In genomic region chr4:53366301-53366716, GRCh38 we compare ENCODE assay signal across 8 cellular contexts. TPM values are rescaled to one million over a fixed set of nuclear protein-coding genes. Genes with fewer than 3 reads are reported as not detected.
DNase-seq lines count a peak whose midpoint lies in the region; ATAC-seq, FAIRE-seq and TF ChIP-seq lines count a peak whose summit lies in the region.

No MANE protein-coding gene starts in this region.

- H3K79me2 ChIP-seq in keratinocyte (ENCODE audit: control insufficient read depth, insufficient read depth, low read length) = peaks cover 30% of the 10 kb centered on the region

- H3K36me3 Mint-ChIP-seq in activated B cell treated with CpG ODN at 0.5 μM for 24 hours (ENCODE audit: low read depth) = peaks cover 12% of the 10 kb centered on the region

- H3K4me1 ChIP-seq in keratinocyte (ENCODE audit: control insufficient read depth, extremely low read depth, insufficient read depth, low read length) (peaks cover 13% of the 10 kb centered on the region), tibial nerve (peaks cover 0 to 46% (median 20%) of the 10 kb centered on the region in 4 donors)

- TF ChIP-seq POLR2A in tibial nerve (IDR thresholded peaks at IDR 0.05) = no peak

- dilution Hi-C loops in keratinocyte (cut with MboI; ENCODE audit: extremely low pct_ligation_motif_present, low sequenced_read_pairs) = no loop called here

- intact Hi-C loops in activated B cell treated with CpG ODN at 0.5 μM for 24 hours (cut with micrococcal nuclease) = loop anchor here (1.0 to 10.0 kb wide), 6 partner anchors 11 to 1524 kb away; partner anchors contain the start of genes CHIC2, DCUN1D4, FIP1L1 and RASL11B

- H3K27me3 Mint-ChIP-seq in activated B cell treated with CpG ODN at 0.5 μM for 24 hours = peaks cover 17% of the 10 kb centered on the region

- H3K4me3 ChIP-seq in AG10803 (ENCODE audit: low read length) (peak overlapping the region; percentile 95), keratinocyte (ENCODE audit: control insufficient read depth in 2 of 3, extremely low read depth in 1 of 3, insufficient read depth in 2 of 3, low read depth in 1 of 3, low read length in 3 of 3) (peak overlapping the region; percentile 63 to 92 (median 75)), tibial nerve (peak overlapping the region; percentile 75 to 93 (median 84))

- H3K4me3 Mint-ChIP-seq in activated B cell treated with CpG ODN at 0.5 μM for 24 hours = peak overlapping the region; percentile 95

- 13 to 20% methylated on average over 8 of the region's 8 CpGs for WGBS in tibial nerve, 2 donors

- no peaks in the 10 kb centered on the region for H3K9me3 Mint-ChIP-seq in activated B cell treated with CpG ODN at 0.5 μM for 24 hours

- peaks cover 43% of the 10 kb centered on the region for H3K4me1 Mint-ChIP-seq in activated B cell treated with CpG ODN at 0.5 μM for 24 hours

- H3K27ac ChIP-seq in keratinocyte (ENCODE audit: control insufficient read depth, insufficient read depth, low read length) (peak overlapping the region; percentile 47), tibial nerve (peak overlapping the region in 3 of 4 donors; percentile 56 to 82 (median 76))

- H4K20me1 ChIP-seq in keratinocyte (ENCODE audit: control insufficient read depth, extremely low read depth, insufficient read depth, low read length) = no peaks in the 10 kb centered on the region

- H3K27me3 ChIP-seq in keratinocyte (ENCODE audit: control insufficient read depth, extremely low read depth, insufficient read depth, low read length) = no peaks in the 10 kb centered on the region
- peaks cover 0 to 20% of the 10 kb centered on the region in 2 donors for H3K27me3 ChIP-seq in tibial nerve

- ATAC-seq in GM21786 (IDR thresholded peaks at IDR 0.05; ENCODE audit: unreplicated experiment) = peak; percentile 6
- peak; percentile 23 for ATAC-seq in activated B cell treated with CpG ODN at 0.5 μM for 24 hours (ENCODE audit: low read depth)

- no peaks in the 10 kb centered on the region for H3K9me1 ChIP-seq in keratinocyte (ENCODE audit: control insufficient read depth, extremely low read depth, insufficient read depth, low read length)

- POLR2A ChIA-PET in activated B cell treated with CpG ODN at 0.5 μM for 24 hours (lab: Charles Lee) = interaction anchor here (1.2 to 1.9 kb wide), 3 partner anchors 10 to 16 kb away, joined by 3 to 19 read pairs (median 7); partner anchors contain the start of gene FIP1L1

- peak in 1 of 2 donors; percentile 0 for TF ChIP-seq EP300 in tibial nerve (IDR thresholded peaks at IDR 0.05)

- CTCF ChIA-PET in activated B cell treated with CpG ODN at 0.5 μM for 24 hours (lab: Charles Lee) = no interaction called here

- peak overlapping the region; percentile 95 for H3K4me2 ChIP-seq in keratinocyte (ENCODE audit: control insufficient read depth, extremely low read depth, insufficient read depth, low read depth, low read length)

- H3K27ac Mint-ChIP-seq in activated B cell treated with CpG ODN at 0.5 μM for 24 hours = peak overlapping the region; percentile 93

- H3K36me3 ChIP-seq in keratinocyte (ENCODE audit: control insufficient read depth in 2 of 2, extremely low read depth in 1 of 2, insufficient read depth in 2 of 2, low read length in 2 of 2) (no peaks in the 10 kb centered on the region), tibial nerve (no peaks in the 10 kb centered on the region)

- peak overlapping the region; percentile 60 for H3K9ac ChIP-seq in keratinocyte (ENCODE audit: control insufficient read depth, extremely low read depth, insufficient read depth, low read length)

- H3K9me3 ChIP-seq in keratinocyte (ENCODE audit: control insufficient read depth, low read depth, low read length) (no peaks in the 10 kb centered on the region), tibial nerve (no peaks in the 10 kb centered on the region)

- H2AFZ ChIP-seq in keratinocyte (ENCODE audit: control insufficient read depth, low read length) = peak overlapping the region; percentile 89

- no peak for TF ChIP-seq CTCF in AG10803 (conservative IDR thresholded peaks at IDR 0.05; ENCODE audit: low read length)
- TF ChIP-seq CTCF in activated B cell treated with CpG ODN at 0.5 μM for 24 hours (IDR thresholded peaks at IDR 0.05) = no peak
- no peak for TF ChIP-seq CTCF in keratinocyte (optimal IDR thresholded peaks at IDR 0.05 in 1 of 3, IDR thresholded peaks at IDR 0.05 in 1 of 3, conservative IDR thresholded peaks at IDR 0.05 in 1 of 3; ENCODE audit: extremely low read depth in 1 of 3, insufficient read depth in 2 of 3, low read length in 3 of 3)
- no peak for TF ChIP-seq CTCF in tibial nerve (IDR thresholded peaks at IDR 0.05)

- FAIRE-seq in keratinocyte (lab: Jason Lieb, UNC) = no peak

- DNase-seq in AG10803 (ENCODE audit: low read depth) = no peak
- no peak for DNase-seq in activated B cell treated with CpG ODN at 0.5 μM for 24 hours
- no peak for DNase-seq in keratinocyte (ENCODE audit: low read depth, low spot score)
- no peak for DNase-seq in tibial nerve (ENCODE audit: low spot score in 2 of 2)
- no peak for DNase-seq in NCI-H446 treated with DMSO at 0.1 percent for 48 hours (lab: John Stamatoyannopoulos, UW)
- no peak for DNase-seq in NCI-H128 (lab: John Stamatoyannopoulos, UW; ENCODE audit: unreplicated experiment)
- DNase-seq in anterior cingulate cortex (lab: John Stamatoyannopoulos, UW) = no peak

RNA-seq across cellular contexts. Expression of gene SCFD2, which starts 0.4 kb away (rescaled TPM):
- total RNA-seq in activated B cell treated with CpG ODN at 0.5 μM for 24 hours = 36.1 and 46.6 TPM in 2 replicates
- polyA plus RNA-seq in keratinocyte = 13.9 to 16.7 TPM (median 16.1 TPM) in 3 replicates
- 10.7 TPM for polyA plus RNA-seq in keratinocyte (2011; ENCODE audit: low read depth)
- polyA plus RNA-seq in keratinocyte (2011; cell fraction: cytosol; rRNA removed) = 11.8 and 12.1 TPM in 2 replicates
- 17.7 and 20.0 TPM in 2 replicates for polyA plus RNA-seq in keratinocyte (2011; cell fraction: nucleus; rRNA removed)
- 7.8 and 14.4 TPM in 2 replicates for polyA plus RNA-seq in keratinocyte (2012; ENCODE audit: low replicate concordance)
- polyA minus RNA-seq in keratinocyte = 41.1 to 43.4 TPM (median 42.5 TPM) in 3 replicates
- 13.0 TPM for polyA minus RNA-seq in keratinocyte (2011; cell fraction: cytosol; rRNA and poly(A)+ RNA removed)
- polyA minus RNA-seq in keratinocyte (2011; cell fraction: nucleus; rRNA and poly(A)+ RNA removed) = 30.4 and 43.8 TPM in 2 replicates
- total RNA-seq in tibial nerve = 10 to 100 TPM; 24.7 to 49.2 (median 33.9) TPM

RNA-seq across cellular contexts. Expression of gene FIP1L1, which starts 11.1 kb away (rescaled TPM):
- total RNA-seq in activated B cell treated with CpG ODN at 0.5 μM for 24 hours (72.7 and 80.1 TPM in 2 replicates), tibial nerve (10 to 100 TPM; 43.2 to 56.4 (median 51.8) TPM)
- 22.7 to 36.7 TPM (median 23.9 TPM) in 3 replicates for polyA plus RNA-seq in keratinocyte
- 94.6 TPM for polyA plus RNA-seq in keratinocyte (2011; ENCODE audit: low read depth)
- 21.7 and 26.1 TPM in 2 replicates for polyA plus RNA-seq in keratinocyte (2011; cell fraction: cytosol; rRNA removed)
- polyA plus RNA-seq in keratinocyte (2011; cell fraction: nucleus; rRNA removed) = 46.7 and 62.5 TPM in 2 replicates
- polyA plus RNA-seq in keratinocyte (2012; ENCODE audit: low replicate concordance) = 40.5 and 45.2 TPM in 2 replicates
- polyA minus RNA-seq in keratinocyte = 20.2 to 32.1 TPM (median 26.2 TPM) in 3 replicates
- polyA minus RNA-seq in keratinocyte (2011; cell fraction: cytosol; rRNA and poly(A)+ RNA removed) = 16.7 TPM
- 27.8 and 38.7 TPM in 2 replicates for polyA minus RNA-seq in keratinocyte (2011; cell fraction: nucleus; rRNA and poly(A)+ RNA removed)
